8 cellular contexts compared by ENCODE assay signal in genomic region chr1:117534995-117535467, GRCh38.
DNase-seq lines count a peak whose midpoint lies in the region; ATAC-seq and TF ChIP-seq lines count a peak whose summit lies in the region.

No MANE protein-coding gene starts in this region.

- no peak overlapping the region for H3K4me3 ChIP-seq in fibroblast of villous mesenchyme (ENCODE audit: low read depth, low read length)
- no peak overlapping the region for H3K4me3 ChIP-seq in ovary

- intact Hi-C loops in ovary (cut with DNase I), result loop anchor here (2.0 to 10.0 kb wide), 3 partner anchors 217 to 224 kb away; no protein-coding TSS in a partner anchor

- H3K9me3 ChIP-seq in ovary, result no peaks in the 10 kb centered on the region

- H3K27me3 ChIP-seq in ovary, result no peaks in the 10 kb centered on the region

- TF ChIP-seq POLR2A in ovary (IDR thresholded peaks at IDR 0.05), result no peak

- 7 to 12% (median 9%) methylated on average over 6 of the region's 6 CpGs for WGBS in ovary, 3 donors

- no peaks in the 10 kb centered on the region for H3K36me3 ChIP-seq in ovary

- DNase-seq in DMS 273 (lab: John Stamatoyannopoulos, UW; ENCODE audit: unreplicated experiment) (peak; percentile 82), NCI-H82 (lab: John Stamatoyannopoulos, UW) (peak; percentile 86), activated T-cell treated with anti-CD3 and anti-CD28 coated beads for 24 hours (ENCODE audit: low read depth) (peak; percentile 39), fibroblast of villous mesenchyme (ENCODE audit: low read depth) (peak; percentile 61), ovary (peak; percentile 18 to 41 (median 26)), 8988T (no peak)

- H3K4me1 ChIP-seq in ovary (ENCODE audit: insufficient read depth), result no peaks in the 10 kb centered on the region

- ATAC-seq in GM19467 (IDR thresholded peaks at IDR 0.05; ENCODE audit: unreplicated experiment), result peak; percentile 61
- ATAC-seq in HG03575 (IDR thresholded peaks at IDR 0.05; ENCODE audit: extremely low read depth, insufficient number of reproducible peaks, low FRiP score, unreplicated experiment), result peak; percentile 65

- H3K27ac ChIP-seq in ovary, result no peak overlapping the region

- TF ChIP-seq CTCF in fibroblast of villous mesenchyme (IDR thresholded peaks at IDR 0.05; ENCODE audit: insufficient read depth, low read depth, low read length) (peak; percentile 71), ovary (IDR thresholded peaks at IDR 0.05) (peak in 2 of 3 donors; percentile 22 to 52)

- no peak for TF ChIP-seq EP300 in ovary (IDR thresholded peaks at IDR 0.05)
